ENCODE assay signal across 14 cellular contexts in the genomic region with DNA sequence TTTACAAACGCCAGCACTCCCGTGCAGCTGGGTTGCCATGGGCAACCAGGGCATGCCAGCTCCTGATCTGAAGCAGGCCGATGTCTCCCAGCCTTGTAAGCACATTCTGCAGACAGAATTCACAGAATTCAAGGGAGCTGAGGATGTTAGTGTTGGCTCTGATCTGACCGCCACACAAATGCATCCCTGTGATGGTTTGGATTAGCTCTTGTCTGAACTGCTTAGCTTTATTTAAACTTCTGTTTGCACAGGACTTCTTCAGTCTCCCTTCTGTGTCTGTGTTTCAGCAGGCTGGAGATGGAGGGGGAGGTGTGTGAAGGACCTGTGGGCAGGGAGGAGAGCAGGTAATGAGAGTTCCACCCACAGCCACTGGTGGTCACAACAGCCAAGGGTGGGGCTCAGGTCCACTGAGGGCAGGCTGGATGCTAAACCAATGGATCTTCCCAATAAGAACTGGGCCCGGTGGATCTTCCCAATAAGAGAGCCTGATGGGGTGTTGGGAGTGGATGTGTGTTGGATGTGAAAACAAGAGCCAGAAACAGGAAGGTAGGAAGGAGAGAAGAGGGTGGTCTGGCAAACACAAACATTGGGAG.
A peak's percentile ranks its signal among the peaks of the same experiment; 100 is the strongest.
DNase-seq lines count a peak whose midpoint lies in the region; ATAC-seq and TF ChIP-seq lines count a peak whose summit lies in the region.
"Had no signal": no experiment of that assay in that cellular context is flagged by ENCODE, and none has a peak within 500 bp of the region (broad histone marks: within the 10 kb centered on the region; RNA-seq: fewer than 3 reads in every experiment).

No MANE protein-coding gene starts in this region.

- peaks cover 9% of the 10 kb centered on the region for H3K27me3 Mint-ChIP-seq in activated CD8-positive, alpha-beta T cell treated with anti-CD3 and anti-CD28 coated beads for 36 hours

- no peak overlapping the region for H3K27ac Mint-ChIP-seq in activated CD8-positive, alpha-beta T cell treated with anti-CD3 and anti-CD28 coated beads for 36 hours
- H3K27ac Mint-ChIP-seq: mesothelial cell of epicardium had no signal

- peak; percentile 46 for DNase-seq in NCI-H1092 (lab: John Stamatoyannopoulos, UW)
- peak; percentile 29 for DNase-seq in fibroblast of mammary gland (ENCODE audit: low read depth)
- DNase-seq in HuH-7 (ENCODE audit: low spot score): no peak
- DNase-seq in thyroid gland: no peak
- DNase-seq in left colon: no peak
- DNase-seq in activated CD8-positive, alpha-beta T cell treated with anti-CD3 and anti-CD28 coated beads for 36 hours: no peak
- DNase-seq: activated CD8-positive, alpha-beta memory T cell treated with anti-CD3 and anti-CD28 coated beads, Interleukin-2, amount 50 U/mL, for 48 hours; DND-41; heart right ventricle had no signal

- POLR2A ChIA-PET in activated CD8-positive, alpha-beta T cell treated with anti-CD3 and anti-CD28 coated beads for 36 hours (lab: Charles Lee): no interaction called here

- H3K27me3 ChIP-seq in parathyroid adenoma (ENCODE audit: control insufficient read depth, insufficient read depth, low read length) (no peaks in the 10 kb centered on the region), thyroid gland (no peaks in the 10 kb centered on the region)

- H3K27ac ChIP-seq in parathyroid adenoma: no peak overlapping the region
- no peak overlapping the region for H3K27ac ChIP-seq in thyroid gland
- H3K27ac ChIP-seq: heart right ventricle had no signal

- no peak overlapping the region for H3K4me2 ChIP-seq in parathyroid adenoma (ENCODE audit: low read length)

- no peak overlapping the region for H3K4me3 ChIP-seq in fibroblast of mammary gland (ENCODE audit: control insufficient read depth, low read depth, low read length)
- no peak overlapping the region for H3K4me3 ChIP-seq in parathyroid adenoma (ENCODE audit: low read depth, low read length)
- H3K4me3 ChIP-seq in thyroid gland (replicated peaks in 1 of 3): no peak overlapping the region
- H3K4me3 ChIP-seq: heart right ventricle, skin epidermis had no signal

- H3K9ac ChIP-seq in parathyroid adenoma: no peak overlapping the region

- no peak for TF ChIP-seq CTCF in fibroblast of mammary gland (conservative IDR thresholded peaks at IDR 0.05; ENCODE audit: control insufficient read depth, insufficient read depth, low read depth, low read length)
- no peak for TF ChIP-seq CTCF in parathyroid adenoma (IDR thresholded peaks at IDR 0.05)
- no peak for TF ChIP-seq CTCF in thyroid gland (IDR thresholded peaks at IDR 0.05)
- TF ChIP-seq CTCF in activated CD8-positive, alpha-beta T cell treated with anti-CD3 and anti-CD28 coated beads for 36 hours (IDR thresholded peaks at IDR 0.05): no peak

- H2AFZ ChIP-seq in parathyroid adenoma: peak overlapping the region; percentile 8

- peaks cover 2% of the 10 kb centered on the region for H3K9me3 Mint-ChIP-seq in activated CD8-positive, alpha-beta T cell treated with anti-CD3 and anti-CD28 coated beads for 36 hours
- H3K9me3 Mint-ChIP-seq: mesothelial cell of epicardium had no signal

- TF ChIP-seq POLR2A in thyroid gland (IDR thresholded peaks at IDR 0.05): no peak

- no peaks in the 10 kb centered on the region for H3K79me2 ChIP-seq in parathyroid adenoma

- no peaks in the 10 kb centered on the region for H3K9me3 ChIP-seq in parathyroid adenoma (ENCODE audit: control insufficient read depth, low read length)
- no peaks in the 10 kb centered on the region for H3K9me3 ChIP-seq in thyroid gland
- H3K9me3 ChIP-seq: heart right ventricle had no signal

- H3K4me1 Mint-ChIP-seq in activated CD8-positive, alpha-beta T cell treated with anti-CD3 and anti-CD28 coated beads for 36 hours (ENCODE audit: low read depth): no peaks in the 10 kb centered on the region
- H3K4me1 Mint-ChIP-seq: mesothelial cell of epicardium had no signal

- no peaks in the 10 kb centered on the region for H3K4me1 ChIP-seq in parathyroid adenoma
- H3K4me1 ChIP-seq in thyroid gland: no peaks in the 10 kb centered on the region

- WGBS in thyroid gland, 2 donors: 39 to 52% methylated on average over 5 of the region's 5 CpGs

- H3K36me3 Mint-ChIP-seq in activated CD8-positive, alpha-beta T cell treated with anti-CD3 and anti-CD28 coated beads for 36 hours (ENCODE audit: low read depth): no peaks in the 10 kb centered on the region
- H3K36me3 Mint-ChIP-seq: mesothelial cell of epicardium had no signal

- no peak overlapping the region for H3K4me3 Mint-ChIP-seq in activated CD8-positive, alpha-beta T cell treated with anti-CD3 and anti-CD28 coated beads for 36 hours
- H3K4me3 Mint-ChIP-seq: mesothelial cell of epicardium had no signal

- ATAC-seq in SK-N-SH treated with all-trans-retinoic acid at 6 μM for 48 hours (peak; percentile 94), left colon (no peak)
- ATAC-seq in activated CD8-positive, alpha-beta T cell treated with anti-CD3 and anti-CD28 coated beads for 36 hours: no peak
- ATAC-seq: Panc1 had no signal

- CTCF ChIA-PET in activated CD8-positive, alpha-beta T cell treated with anti-CD3 and anti-CD28 coated beads for 36 hours (lab: Charles Lee): interaction anchor here (1.3 kb wide), 1 partner anchor 46 kb away, joined by 5 read pairs; no protein-coding TSS in a partner anchor

- intact Hi-C loops in thyroid gland (cut with DNase I): no loop called here
- intact Hi-C loops in left colon (cut with DNase I, micrococcal nuclease): no loop called here
- intact Hi-C loops in activated CD8-positive, alpha-beta T cell treated with anti-CD3 and anti-CD28 coated beads for 36 hours (cut with micrococcal nuclease): no loop called here

- H3K36me3 ChIP-seq in parathyroid adenoma (ENCODE audit: control insufficient read depth, insufficient read depth, low read length) (no peaks in the 10 kb centered on the region), thyroid gland (no peaks in the 10 kb centered on the region)
- H3K36me3 ChIP-seq: heart right ventricle had no signal

TF ChIP-seq in SK-N-SH treated with all-trans-retinoic acid at 6 μM for 48 hours, 23 proteins besides CTCF, POLR2A, EP300 and RAD21 (continues in another document):
- TF ChIP-seq, protein P1, sequence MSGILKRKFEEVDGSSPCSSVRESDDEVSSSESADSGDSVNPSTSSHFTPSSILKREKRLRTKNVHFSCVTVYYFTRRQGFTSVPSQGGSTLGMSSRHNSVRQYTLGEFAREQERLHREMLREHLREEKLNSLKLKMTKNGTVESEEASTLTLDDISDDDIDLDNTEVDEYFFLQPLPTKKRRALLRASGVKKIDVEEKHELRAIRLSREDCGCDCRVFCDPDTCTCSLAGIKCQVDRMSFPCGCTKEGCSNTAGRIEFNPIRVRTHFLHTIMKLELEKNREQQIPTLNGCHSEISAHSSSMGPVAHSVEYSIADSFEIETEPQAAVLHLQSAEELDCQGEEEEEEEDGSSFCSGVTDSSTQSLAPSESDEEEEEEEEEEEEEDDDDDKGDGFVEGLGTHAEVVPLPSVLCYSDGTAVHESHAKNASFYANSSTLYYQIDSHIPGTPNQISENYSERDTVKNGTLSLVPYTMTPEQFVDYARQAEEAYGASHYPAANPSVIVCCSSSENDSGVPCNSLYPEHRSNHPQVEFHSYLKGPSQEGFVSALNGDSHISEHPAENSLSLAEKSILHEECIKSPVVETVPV (CRISPR knock-in tag; IDR thresholded peaks at IDR 0.05): no peak
- TF ChIP-seq ARNTL (CRISPR knock-in tag; IDR thresholded peaks at IDR 0.05; ENCODE audit: borderline replicate concordance, low read depth): no peak
- TF ChIP-seq ESRRG (CRISPR knock-in tag; IDR thresholded peaks at IDR 0.05): no peak
- TF ChIP-seq ZC3H10 (CRISPR knock-in tag; IDR thresholded peaks at IDR 0.05): no peak
- TF ChIP-seq CSDC2 (CRISPR knock-in tag; IDR thresholded peaks at IDR 0.05): no peak
- peak; percentile 66; the same call in 1 of the 2 replicates for TF ChIP-seq TCF4 (CRISPR knock-in tag; IDR thresholded peaks at IDR 0.05; ENCODE audit: borderline replicate concordance)
- no peak for TF ChIP-seq ZNF8 (CRISPR knock-in tag; IDR thresholded peaks at IDR 0.05)
- TF ChIP-seq SNAI2 (CRISPR knock-in tag; IDR thresholded peaks at IDR 0.05): no peak
- TF ChIP-seq, protein P2, sequence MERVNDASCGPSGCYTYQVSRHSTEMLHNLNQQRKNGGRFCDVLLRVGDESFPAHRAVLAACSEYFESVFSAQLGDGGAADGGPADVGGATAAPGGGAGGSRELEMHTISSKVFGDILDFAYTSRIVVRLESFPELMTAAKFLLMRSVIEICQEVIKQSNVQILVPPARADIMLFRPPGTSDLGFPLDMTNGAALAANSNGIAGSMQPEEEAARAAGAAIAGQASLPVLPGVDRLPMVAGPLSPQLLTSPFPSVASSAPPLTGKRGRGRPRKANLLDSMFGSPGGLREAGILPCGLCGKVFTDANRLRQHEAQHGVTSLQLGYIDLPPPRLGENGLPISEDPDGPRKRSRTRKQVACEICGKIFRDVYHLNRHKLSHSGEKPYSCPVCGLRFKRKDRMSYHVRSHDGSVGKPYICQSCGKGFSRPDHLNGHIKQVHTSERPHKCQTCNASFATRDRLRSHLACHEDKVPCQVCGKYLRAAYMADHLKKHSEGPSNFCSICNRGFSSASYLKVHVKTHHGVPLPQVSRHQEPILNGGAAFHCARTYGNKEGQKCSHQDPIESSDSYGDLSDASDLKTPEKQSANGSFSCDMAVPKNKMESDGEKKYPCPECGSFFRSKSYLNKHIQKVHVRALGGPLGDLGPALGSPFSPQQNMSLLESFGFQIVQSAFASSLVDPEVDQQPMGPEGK (CRISPR knock-in tag; IDR thresholded peaks at IDR 0.05; ENCODE audit: borderline replicate concordance): no peak
- no peak for TF ChIP-seq TOX (CRISPR knock-in tag; IDR thresholded peaks at IDR 0.05; ENCODE audit: borderline replicate concordance)
- TF ChIP-seq ZNF565 (CRISPR knock-in tag; conservative IDR thresholded peaks at IDR 0.05; ENCODE audit: low read depth): no peak
- TF ChIP-seq RARB (CRISPR knock-in tag; IDR thresholded peaks at IDR 0.05): no peak
- TF ChIP-seq ZFP30 (CRISPR knock-in tag; IDR thresholded peaks at IDR 0.05): no peak

Comparison
In these comparisons a context has a peak if more than half of its experiments do, and no peak if none do; other contexts are left out.
1. DNase-seq: peak in NCI-H1092 (single experiment) and fibroblast of mammary gland (single experiment); none in HuH-7 (single experiment), thyroid gland (0 of 2), left colon (0 of 2) and activated CD8-positive, alpha-beta T cell treated with anti-CD3 and anti-CD28 coated beads for 36 hours (single experiment).